ENCODE assay signal across 26 cellular contexts in the genomic region with DNA sequence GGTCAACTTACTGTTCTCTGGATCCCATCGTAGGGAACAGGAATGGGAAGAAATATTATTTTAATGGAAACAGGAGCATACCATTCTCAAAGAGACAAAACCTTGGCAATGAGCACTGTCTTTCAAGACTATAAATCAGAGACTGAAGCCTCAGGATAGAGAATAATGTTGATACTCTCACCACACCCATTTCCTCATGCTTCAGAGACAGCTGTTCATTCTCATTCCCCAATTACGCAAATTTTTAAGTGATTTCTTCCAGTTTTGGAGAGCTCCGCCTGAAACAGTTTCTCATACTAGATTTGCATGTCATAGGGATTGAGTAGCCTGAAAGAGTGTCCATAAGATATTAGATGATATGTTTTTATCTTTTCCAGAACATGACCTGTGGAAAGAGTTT.
DNase-seq lines count a peak whose midpoint lies in the region; ATAC-seq, FAIRE-seq and TF ChIP-seq lines count a peak whose summit lies in the region.
"Had no signal": no experiment of that assay in that cellular context is flagged by ENCODE, and none has a peak within 500 bp of the region (broad histone marks: within the 10 kb centered on the region; RNA-seq: fewer than 3 reads in every experiment).

No MANE protein-coding gene starts in this region.

- no peaks in the 10 kb centered on the region for H3K9me2 ChIP-seq in GM23248 (ENCODE audit: insufficient read depth)

- POLR2A ChIA-PET in HEK293T (lab: Yijun Ruan, JAX), result no interaction called here

- ATAC-seq in HG03159 (IDR thresholded peaks at IDR 0.05; ENCODE audit: unreplicated experiment), result no peak
- ATAC-seq: A549; left colon; naive thymus-derived CD8-positive, alpha-beta T cell; T-helper 17 cell had no signal

- TF ChIP-seq CTCF in left ventricle myocardium inferior (IDR thresholded peaks at IDR 0.05; ENCODE audit: borderline replicate concordance), result no peak

- H3K79me2 ChIP-seq in GM23248 (ENCODE audit: insufficient read depth), result no peaks in the 10 kb centered on the region

- H3K4me1 ChIP-seq in GM23248 (ENCODE audit: insufficient read depth), result peaks cover 33% of the 10 kb centered on the region
- no peaks in the 10 kb centered on the region for H3K4me1 ChIP-seq in left ventricle myocardium inferior
- H3K4me1 ChIP-seq: A549 had no signal

- H3F3A ChIP-seq in GM23248 (ENCODE audit: insufficient read depth), result peaks cover 23% of the 10 kb centered on the region; the same call in 1 of the 2 replicates

- H2AFZ ChIP-seq in GM23248, result no peak overlapping the region
- H2AFZ ChIP-seq: PC-9 had no signal

- in situ Hi-C loops in GM23248 (cut with MboI), result no loop called here

- no peaks in the 10 kb centered on the region for H4K20me1 ChIP-seq in GM23248 (ENCODE audit: insufficient read depth)

- peak; percentile 4 for DNase-seq in AG08395 (ENCODE audit: low spot score)
- peak; percentile 24 for DNase-seq in GM23248
- peak; percentile 38 for DNase-seq in RPMI7951 (ENCODE audit: low read depth)
- DNase-seq in left ventricle myocardium inferior, result no peak
- no peak for DNase-seq in COR-L47 (lab: John Stamatoyannopoulos, UW)
- DNase-seq in HEK293T (ENCODE audit: extremely low spot score), result no peak
- no peak for DNase-seq in RCC 7860 (ENCODE audit: low spot score)
- DNase-seq: activated CD4-positive, alpha-beta T cell treated with anti-CD3 and anti-CD28 coated beads, Interleukin-2, amount 50 U/mL, for 1 hour; activated naive CD8-positive, alpha-beta T cell treated with anti-CD3 and anti-CD28 coated beads for 36 hours; effector CD4-positive, alpha-beta T cell; erythroblast; GDM1; HFFc6; KBM-7; left colon; naive thymus-derived CD8-positive, alpha-beta T cell; NCI-H1694; NCI-H2171 treated with DMSO at 0.1 percent for 48 hours; NCI-H69; PC-9; stimulated activated CD4-positive, alpha-beta T cell treated with anti-CD3 and anti-CD28 coated beads, Interleukin-15, amount 100 ng/mL, for 24 hours; stimulated activated CD8-positive, alpha-beta memory T cell treated with anti-CD3 and anti-CD28 coated beads, Interleukin-4, amount 100 ng/mL, for 48 hours; T-helper 17 cell had no signal

- intact Hi-C loops in left ventricle myocardium inferior (cut with micrococcal nuclease), result no loop called here

- no peak overlapping the region for H3K9ac ChIP-seq in GM23248

- 21 to 24% methylated on average over 3 of the region's 3 CpGs for WGBS in GM23248 (ENCODE audit: low coverage in 1 of 2, low lambda C conversion rate in 2 of 2, missing lambda C conversion rate in 2 of 2), 2 experiments

- H3K36me3 ChIP-seq in GM23248 (ENCODE audit: low read depth) (no peaks in the 10 kb centered on the region), left ventricle myocardium inferior (no peaks in the 10 kb centered on the region)

- H3K9me3 ChIP-seq in GM23248 (ENCODE audit: low read depth), result no peaks in the 10 kb centered on the region
- no peaks in the 10 kb centered on the region for H3K9me3 ChIP-seq in left ventricle myocardium inferior (replicated peaks)
- H3K9me3 ChIP-seq: A549 had no signal

- FAIRE-seq in RCC 7860 (lab: Jason Lieb, UNC), result no peak
- FAIRE-seq: A549 had no signal

- H3K27me3 ChIP-seq in GM23248 (replicated peaks; ENCODE audit: insufficient read depth) (no peaks in the 10 kb centered on the region), left ventricle myocardium inferior (ENCODE audit: low read depth) (no peaks in the 10 kb centered on the region)

- H3K27ac ChIP-seq in GM23248 (no peak overlapping the region), left ventricle myocardium inferior (replicated peaks) (peak overlapping the region; percentile 69)
- H3K27ac ChIP-seq: A549, C4-2B, PC-9 had no signal

- peak overlapping the region; percentile 16 for H3K4me2 ChIP-seq in GM23248 (ENCODE audit: unreplicated experiment)
- H3K4me2 ChIP-seq: A549, PC-9 had no signal

- H3K4me3 ChIP-seq in GM23248, result no peak overlapping the region
- no peak overlapping the region for H3K4me3 ChIP-seq in left ventricle myocardium inferior
- H3K4me3 ChIP-seq: A549, PC-9 had no signal

- CTCF ChIA-PET in HEK293T (lab: Yijun Ruan, JAX), result no interaction called here

TF ChIP-seq in HEK293T, 16 proteins besides CTCF, POLR2A, EP300 and RAD21:
- TF ChIP-seq BHLHE40 (IDR thresholded peaks at IDR 0.05; ENCODE audit: borderline replicate concordance) (no peak), ELF4 (IDR thresholded peaks at IDR 0.05) (no peak), FOXA1 (IDR thresholded peaks at IDR 0.05) (no peak), TARDBP (IDR thresholded peaks at IDR 0.05) (no peak), ARNT (IDR thresholded peaks at IDR 0.05) (no peak), HDGF (IDR thresholded peaks at IDR 0.05; ENCODE audit: borderline replicate concordance) (no peak), SP1 (IDR thresholded peaks at IDR 0.05) (no peak), PKNOX1 (IDR thresholded peaks at IDR 0.05) (no peak), ZNF384 (IDR thresholded peaks at IDR 0.05) (no peak), NFRKB (IDR thresholded peaks at IDR 0.05) (no peak)

Comparison
In these comparisons a context has a peak if more than half of its experiments do, and no peak if none do; other contexts are left out.
1. DNase-seq: peak in AG08395 (single experiment), GM23248 (single experiment) and RPMI7951 (single experiment); none in left ventricle myocardium inferior (single experiment), COR-L47 (single experiment), HEK293T (single experiment) and RCC 7860 (single experiment).